1 cellular context compared by ENCODE assay signal in the genomic region with DNA sequence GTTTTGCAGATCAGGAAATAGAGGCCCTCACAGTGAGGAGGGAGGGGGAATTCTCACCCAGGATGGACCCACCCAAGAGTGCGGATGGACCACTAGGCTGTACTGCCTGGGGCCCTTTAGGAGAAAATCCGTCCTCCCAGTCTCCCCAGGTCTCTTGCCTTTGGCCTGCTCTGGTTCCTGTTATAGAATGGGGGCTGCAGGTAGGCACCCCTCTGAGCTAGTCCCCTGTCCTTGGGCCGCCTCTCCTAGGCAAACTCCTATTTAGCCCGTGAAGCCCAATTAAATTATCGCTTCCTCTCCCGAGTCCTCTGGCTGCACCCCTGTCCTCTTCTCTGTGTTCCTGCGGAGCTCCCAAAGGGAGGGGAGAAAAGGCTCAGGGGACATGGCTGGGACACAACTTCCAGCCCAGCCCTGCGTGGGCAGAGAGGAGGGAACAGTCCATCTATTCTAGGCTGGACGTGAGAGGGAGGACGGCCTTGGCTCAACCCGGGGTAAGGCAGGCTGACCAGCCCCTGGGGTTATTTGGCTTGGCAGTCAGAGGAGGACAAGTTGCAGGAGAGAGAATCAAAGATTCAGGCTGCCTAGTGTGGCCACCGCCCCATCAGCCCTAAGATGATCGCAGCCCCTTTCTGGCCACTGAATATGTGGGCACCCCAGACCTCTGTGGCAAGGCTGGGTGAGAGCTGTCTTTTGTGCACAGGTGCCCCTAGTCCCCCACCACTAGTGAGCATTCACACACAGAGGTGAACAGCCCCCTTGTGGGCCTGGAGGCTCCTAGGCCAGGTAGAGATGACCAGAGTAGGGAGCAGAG.
TF ChIP-seq lines count a peak whose summit lies in the region.

No MANE protein-coding gene starts in this region.

TF ChIP-seq in HepG2, 621 proteins besides CTCF, POLR2A, EP300 and RAD21 (continued from another document and continues in another):
- TF ChIP-seq, protein P1, sequence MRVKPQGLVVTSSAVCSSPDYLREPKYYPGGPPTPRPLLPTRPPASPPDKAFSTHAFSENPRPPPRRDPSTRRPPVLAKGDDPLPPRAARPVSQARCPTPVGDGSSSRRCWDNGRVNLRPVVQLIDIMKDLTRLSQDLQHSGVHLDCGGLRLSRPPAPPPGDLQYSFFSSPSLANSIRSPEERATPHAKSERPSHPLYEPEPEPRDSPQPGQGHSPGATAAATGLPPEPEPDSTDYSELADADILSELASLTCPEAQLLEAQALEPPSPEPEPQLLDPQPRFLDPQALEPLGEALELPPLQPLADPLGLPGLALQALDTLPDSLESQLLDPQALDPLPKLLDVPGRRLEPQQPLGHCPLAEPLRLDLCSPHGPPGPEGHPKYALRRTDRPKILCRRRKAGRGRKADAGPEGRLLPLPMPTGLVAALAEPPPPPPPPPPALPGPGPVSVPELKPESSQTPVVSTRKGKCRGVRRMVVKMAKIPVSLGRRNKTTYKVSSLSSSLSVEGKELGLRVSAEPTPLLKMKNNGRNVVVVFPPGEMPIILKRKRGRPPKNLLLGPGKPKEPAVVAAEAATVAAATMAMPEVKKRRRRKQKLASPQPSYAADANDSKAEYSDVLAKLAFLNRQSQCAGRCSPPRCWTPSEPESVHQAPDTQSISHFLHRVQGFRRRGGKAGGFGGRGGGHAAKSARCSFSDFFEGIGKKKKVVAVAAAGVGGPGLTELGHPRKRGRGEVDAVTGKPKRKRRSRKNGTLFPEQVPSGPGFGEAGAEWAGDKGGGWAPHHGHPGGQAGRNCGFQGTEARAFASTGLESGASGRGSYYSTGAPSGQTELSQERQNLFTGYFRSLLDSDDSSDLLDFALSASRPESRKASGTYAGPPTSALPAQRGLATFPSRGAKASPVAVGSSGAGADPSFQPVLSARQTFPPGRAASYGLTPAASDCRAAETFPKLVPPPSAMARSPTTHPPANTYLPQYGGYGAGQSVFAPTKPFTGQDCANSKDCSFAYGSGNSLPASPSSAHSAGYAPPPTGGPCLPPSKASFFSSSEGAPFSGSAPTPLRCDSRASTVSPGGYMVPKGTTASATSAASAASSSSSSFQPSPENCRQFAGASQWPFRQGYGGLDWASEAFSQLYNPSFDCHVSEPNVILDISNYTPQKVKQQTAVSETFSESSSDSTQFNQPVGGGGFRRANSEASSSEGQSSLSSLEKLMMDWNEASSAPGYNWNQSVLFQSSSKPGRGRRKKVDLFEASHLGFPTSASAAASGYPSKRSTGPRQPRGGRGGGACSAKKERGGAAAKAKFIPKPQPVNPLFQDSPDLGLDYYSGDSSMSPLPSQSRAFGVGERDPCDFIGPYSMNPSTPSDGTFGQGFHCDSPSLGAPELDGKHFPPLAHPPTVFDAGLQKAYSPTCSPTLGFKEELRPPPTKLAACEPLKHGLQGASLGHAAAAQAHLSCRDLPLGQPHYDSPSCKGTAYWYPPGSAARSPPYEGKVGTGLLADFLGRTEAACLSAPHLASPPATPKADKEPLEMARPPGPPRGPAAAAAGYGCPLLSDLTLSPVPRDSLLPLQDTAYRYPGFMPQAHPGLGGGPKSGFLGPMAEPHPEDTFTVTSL (CRISPR knock-in tag; IDR thresholded peaks at IDR 0.05; ENCODE audit: borderline replicate concordance): no peak
- TF ChIP-seq ZNF746 (CRISPR knock-in tag; IDR thresholded peaks at IDR 0.05): peak; percentile 57; the same call in 1 of the 2 replicates
- no peak for TF ChIP-seq DNMT1 (CRISPR knock-in tag; IDR thresholded peaks at IDR 0.05)
- TF ChIP-seq ZNF747 (CRISPR knock-in tag; IDR thresholded peaks at IDR 0.05; ENCODE audit: borderline replicate concordance): no peak
- no peak for TF ChIP-seq PAX8 (CRISPR knock-in tag; IDR thresholded peaks at IDR 0.05; ENCODE audit: borderline replicate concordance)
- no peak for TF ChIP-seq ZNF510 (CRISPR knock-in tag; IDR thresholded peaks at IDR 0.05; ENCODE audit: low read depth)
- no peak for TF ChIP-seq NFATC3 (CRISPR knock-in tag; IDR thresholded peaks at IDR 0.05)
- TF ChIP-seq, protein P2, sequence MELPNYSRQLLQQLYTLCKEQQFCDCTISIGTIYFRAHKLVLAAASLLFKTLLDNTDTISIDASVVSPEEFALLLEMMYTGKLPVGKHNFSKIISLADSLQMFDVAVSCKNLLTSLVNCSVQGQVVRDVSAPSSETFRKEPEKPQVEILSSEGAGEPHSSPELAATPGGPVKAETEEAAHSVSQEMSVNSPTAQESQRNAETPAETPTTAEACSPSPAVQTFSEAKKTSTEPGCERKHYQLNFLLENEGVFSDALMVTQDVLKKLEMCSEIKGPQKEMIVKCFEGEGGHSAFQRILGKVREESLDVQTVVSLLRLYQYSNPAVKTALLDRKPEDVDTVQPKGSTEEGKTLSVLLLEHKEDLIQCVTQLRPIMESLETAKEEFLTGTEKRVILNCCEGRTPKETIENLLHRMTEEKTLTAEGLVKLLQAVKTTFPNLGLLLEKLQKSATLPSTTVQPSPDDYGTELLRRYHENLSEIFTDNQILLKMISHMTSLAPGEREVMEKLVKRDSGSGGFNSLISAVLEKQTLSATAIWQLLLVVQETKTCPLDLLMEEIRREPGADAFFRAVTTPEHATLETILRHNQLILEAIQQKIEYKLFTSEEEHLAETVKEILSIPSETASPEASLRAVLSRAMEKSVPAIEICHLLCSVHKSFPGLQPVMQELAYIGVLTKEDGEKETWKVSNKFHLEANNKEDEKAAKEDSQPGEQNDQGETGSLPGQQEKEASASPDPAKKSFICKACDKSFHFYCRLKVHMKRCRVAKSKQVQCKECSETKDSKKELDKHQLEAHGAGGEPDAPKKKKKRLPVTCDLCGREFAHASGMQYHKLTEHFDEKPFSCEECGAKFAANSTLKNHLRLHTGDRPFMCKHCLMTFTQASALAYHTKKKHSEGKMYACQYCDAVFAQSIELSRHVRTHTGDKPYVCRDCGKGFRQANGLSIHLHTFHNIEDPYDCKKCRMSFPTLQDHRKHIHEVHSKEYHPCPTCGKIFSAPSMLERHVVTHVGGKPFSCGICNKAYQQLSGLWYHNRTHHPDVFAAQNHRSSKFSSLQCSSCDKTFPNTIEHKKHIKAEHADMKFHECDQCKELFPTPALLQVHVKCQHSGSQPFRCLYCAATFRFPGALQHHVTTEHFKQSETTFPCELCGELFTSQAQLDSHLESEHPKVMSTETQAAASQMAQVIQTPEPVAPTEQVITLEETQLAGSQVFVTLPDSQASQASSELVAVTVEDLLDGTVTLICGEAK (IDR thresholded peaks at IDR 0.05): no peak
- TF ChIP-seq, protein P2 (CRISPR knock-in tag; IDR thresholded peaks at IDR 0.05): no peak
- no peak for TF ChIP-seq ZNF83 (CRISPR knock-in tag; IDR thresholded peaks at IDR 0.05; ENCODE audit: borderline replicate concordance)
- 0 out of 2 replicates have a peak, but pooled peaks have one; percentile 2 for TF ChIP-seq GATAD2A (CRISPR knock-in tag; IDR thresholded peaks at IDR 0.05)
- no peak for TF ChIP-seq FOXC1 (CRISPR knock-in tag; IDR thresholded peaks at IDR 0.05; ENCODE audit: borderline replicate concordance)
- no peak for TF ChIP-seq SRSF9 (IDR thresholded peaks at IDR 0.05; ENCODE audit: borderline replicate concordance, insufficient read depth, low read depth, low read length, poor library complexity, severe bottlenecking)
- TF ChIP-seq SIX4 (CRISPR knock-in tag; IDR thresholded peaks at IDR 0.05): no peak
- no peak for TF ChIP-seq ZNF225 (CRISPR knock-in tag; IDR thresholded peaks at IDR 0.05)
- TF ChIP-seq ZNF383 (CRISPR knock-in tag; IDR thresholded peaks at IDR 0.05; ENCODE audit: borderline replicate concordance): no peak
- TF ChIP-seq MTA3 (CRISPR knock-in tag; IDR thresholded peaks at IDR 0.05): no peak
- no peak for TF ChIP-seq YY1 (IDR thresholded peaks at IDR 0.05; ENCODE audit: insufficient read depth, insufficient replicate concordance, low read depth, low read length)
- TF ChIP-seq HOXA7 (CRISPR knock-in tag; IDR thresholded peaks at IDR 0.05): no peak
- no peak for TF ChIP-seq ONECUT2 (CRISPR knock-in tag; IDR thresholded peaks at IDR 0.05)
- TF ChIP-seq SMARCC2 (IDR thresholded peaks at IDR 0.05): no peak
- no peak for TF ChIP-seq ZNF678 (CRISPR knock-in tag; IDR thresholded peaks at IDR 0.05)
- no peak for TF ChIP-seq MEIS1 (CRISPR knock-in tag; IDR thresholded peaks at IDR 0.05; ENCODE audit: borderline replicate concordance)
- peak; percentile 12; the same call in 1 of the 2 replicates for TF ChIP-seq PRDM10 (CRISPR knock-in tag; IDR thresholded peaks at IDR 0.05; ENCODE audit: low read depth)
- TF ChIP-seq SAP130 (CRISPR knock-in tag; IDR thresholded peaks at IDR 0.05; ENCODE audit: low read depth): no peak
- TF ChIP-seq, protein P3, sequence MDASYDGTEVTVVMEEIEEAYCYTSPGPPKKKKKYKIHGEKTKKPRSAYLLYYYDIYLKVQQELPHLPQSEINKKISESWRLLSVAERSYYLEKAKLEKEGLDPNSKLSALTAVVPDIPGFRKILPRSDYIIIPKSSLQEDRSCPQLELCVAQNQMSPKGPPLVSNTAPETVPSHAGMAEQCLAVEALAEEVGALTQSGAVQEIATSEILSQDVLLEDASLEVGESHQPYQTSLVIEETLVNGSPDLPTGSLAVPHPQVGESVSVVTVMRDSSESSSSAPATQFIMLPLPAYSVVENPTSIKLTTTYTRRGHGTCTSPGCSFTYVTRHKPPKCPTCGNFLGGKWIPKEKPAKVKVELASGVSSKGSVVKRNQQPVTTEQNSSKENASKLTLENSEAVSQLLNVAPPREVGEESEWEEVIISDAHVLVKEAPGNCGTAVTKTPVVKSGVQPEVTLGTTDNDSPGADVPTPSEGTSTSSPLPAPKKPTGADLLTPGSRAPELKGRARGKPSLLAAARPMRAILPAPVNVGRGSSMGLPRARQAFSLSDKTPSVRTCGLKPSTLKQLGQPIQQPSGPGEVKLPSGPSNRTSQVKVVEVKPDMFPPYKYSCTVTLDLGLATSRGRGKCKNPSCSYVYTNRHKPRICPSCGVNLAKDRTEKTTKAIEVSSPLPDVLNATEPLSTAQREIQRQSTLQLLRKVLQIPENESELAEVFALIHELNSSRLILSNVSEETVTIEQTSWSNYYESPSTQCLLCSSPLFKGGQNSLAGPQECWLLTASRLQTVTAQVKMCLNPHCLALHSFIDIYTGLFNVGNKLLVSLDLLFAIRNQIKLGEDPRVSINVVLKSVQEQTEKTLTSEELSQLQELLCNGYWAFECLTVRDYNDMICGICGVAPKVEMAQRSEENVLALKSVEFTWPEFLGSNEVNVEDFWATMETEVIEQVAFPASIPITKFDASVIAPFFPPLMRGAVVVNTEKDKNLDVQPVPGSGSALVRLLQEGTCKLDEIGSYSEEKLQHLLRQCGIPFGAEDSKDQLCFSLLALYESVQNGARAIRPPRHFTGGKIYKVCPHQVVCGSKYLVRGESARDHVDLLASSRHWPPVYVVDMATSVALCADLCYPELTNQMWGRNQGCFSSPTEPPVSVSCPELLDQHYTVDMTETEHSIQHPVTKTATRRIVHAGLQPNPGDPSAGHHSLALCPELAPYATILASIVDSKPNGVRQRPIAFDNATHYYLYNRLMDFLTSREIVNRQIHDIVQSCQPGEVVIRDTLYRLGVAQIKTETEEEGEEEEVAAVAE (CRISPR knock-in tag; IDR thresholded peaks at IDR 0.05; ENCODE audit: borderline replicate concordance): no peak
